In genomic region chr11:9943346-9944110, GRCh38 we compare ENCODE assay signal across 17 cellular contexts.
DNase-seq lines count a peak whose midpoint lies in the region; ATAC-seq, FAIRE-seq and TF ChIP-seq lines count a peak whose summit lies in the region.
"Had no signal": no experiment of that assay in that cellular context is flagged by ENCODE, and none has a peak within 500 bp of the region (broad histone marks: within the 10 kb centered on the region; RNA-seq: fewer than 3 reads in every experiment).

No MANE protein-coding gene starts in this region.

- H3K4me3 ChIP-seq in astrocyte (ENCODE audit: insufficient read depth, low read depth, low read length), result no peak overlapping the region

- ATAC-seq in foreskin keratinocyte (no peak), sciatic nerve (peak; percentile 98)
- ATAC-seq: activated T-cell treated with anti-CD3 and anti-CD28 coated beads, Interleukin-2, amount 50 U/mL, for 4 hours; stimulated activated naive B cell treated with anti-CD40 and anti-IgM and Interleukin-4, amounts not matched to agents 10 μg/mL and 1 μg/mL and 100 μg/mL, for 72 hours had no signal

- no peaks in the 10 kb centered on the region for H3K27me3 Mint-ChIP-seq in astrocyte (ENCODE audit: low read depth, unreplicated experiment)
- H3K27me3 Mint-ChIP-seq: CD4-positive, alpha-beta T cell; stimulated activated naive B cell treated with anti-CD40 and anti-IgM and Interleukin-4, amounts not matched to agents 10 μg/mL and 1 μg/mL and 100 μg/mL, for 72 hours had no signal

- H3K79me2 ChIP-seq in astrocyte (ENCODE audit: insufficient read depth, low read length), result no peaks in the 10 kb centered on the region

- no peaks in the 10 kb centered on the region for H3K36me3 ChIP-seq in astrocyte (ENCODE audit: insufficient read depth, low read length)

- no peak overlapping the region for H3K9ac ChIP-seq in astrocyte (ENCODE audit: low read length)

- no peak overlapping the region for H2AFZ ChIP-seq in astrocyte (ENCODE audit: low read depth, low read length)

- no peaks in the 10 kb centered on the region for H3K4me1 ChIP-seq in astrocyte (ENCODE audit: insufficient read depth, low read length)
- H3K4me1 ChIP-seq in foreskin keratinocyte, result peaks cover 11% of the 10 kb centered on the region

- TF ChIP-seq CTCF in astrocyte (IDR thresholded peaks at IDR 0.05; ENCODE audit: insufficient read depth, low read depth, low read length), result no peak
- TF ChIP-seq CTCF in foreskin keratinocyte (conservative IDR thresholded peaks at IDR 0.05), result no peak

- H3K27ac ChIP-seq in astrocyte (ENCODE audit: low read depth, low read length) (no peak overlapping the region), foreskin keratinocyte (no peak overlapping the region)
- H3K27ac ChIP-seq: VCaP had no signal

- H3K36me3 Mint-ChIP-seq in astrocyte (ENCODE audit: low read depth, unreplicated experiment), result peaks cover 4% of the 10 kb centered on the region

- DNase-seq in AG20443 (ENCODE audit: low spot score) (peak; percentile 61), astrocyte (ENCODE audit: low read depth) (peak; percentile 64), foreskin keratinocyte (peak; percentile 47 to 66), sciatic nerve (ENCODE audit: low spot score) (no peak), GF-D8 (lab: John Stamatoyannopoulos, UW) (no peak), NCI-H187 (lab: John Stamatoyannopoulos, UW) (no peak), NCI-H1417 treated with DMSO at 0.1 percent for 48 hours (lab: John Stamatoyannopoulos, UW) (no peak), NCI-H446 treated with DMSO at 0.1 percent for 48 hours (lab: John Stamatoyannopoulos, UW) (no peak)
- DNase-seq: activated T-cell treated with anti-CD3 and anti-CD28 coated beads, Interleukin-2, amount 50 U/mL, for 4 hours; CD4-positive, alpha-beta T cell; cerebellar nuclear complex; Karpas-422; NCI-H510A treated with DMSO at 0.1 percent for 48 hours; SHP77 treated with DMSO at 0.1 percent for 48 hours; stimulated activated naive B cell treated with anti-CD40 and anti-IgM and Interleukin-4, amounts not matched to agents 10 μg/mL and 1 μg/mL and 100 μg/mL, for 72 hours had no signal

- H3K4me2 ChIP-seq in astrocyte (ENCODE audit: low read length), result no peak overlapping the region

- intact Hi-C loops in sciatic nerve (cut with DNase I), result no loop called here

- H3K27me3 ChIP-seq in astrocyte (ENCODE audit: insufficient read depth, low read length) (no peaks in the 10 kb centered on the region), foreskin keratinocyte (no peaks in the 10 kb centered on the region)

- no peaks in the 10 kb centered on the region for H3K9me3 ChIP-seq in astrocyte (ENCODE audit: insufficient read depth, low read depth, low read length)

- no peaks in the 10 kb centered on the region for H4K20me1 ChIP-seq in astrocyte (ENCODE audit: insufficient read depth, low read length)

- no peak overlapping the region for H3K4me3 Mint-ChIP-seq in astrocyte (ENCODE audit: unreplicated experiment)
- H3K4me3 Mint-ChIP-seq: activated T-cell treated with anti-CD3 and anti-CD28 coated beads, Interleukin-2, amount 50 U/mL, for 4 hours; CD4-positive, alpha-beta T cell; stimulated activated naive B cell treated with anti-CD40 and anti-IgM and Interleukin-4, amounts not matched to agents 10 μg/mL and 1 μg/mL and 100 μg/mL, for 72 hours had no signal

- H3K4me1 Mint-ChIP-seq in astrocyte (ENCODE audit: low read depth, unreplicated experiment), result peaks cover 2% of the 10 kb centered on the region

- peaks cover 5% of the 10 kb centered on the region for H3K9me3 Mint-ChIP-seq in astrocyte (ENCODE audit: unreplicated experiment)
- H3K9me3 Mint-ChIP-seq: CD4-positive, alpha-beta T cell had no signal

- no peak overlapping the region for H3K27ac Mint-ChIP-seq in astrocyte (ENCODE audit: unreplicated experiment)
- H3K27ac Mint-ChIP-seq: CD4-positive, alpha-beta T cell; stimulated activated naive B cell treated with anti-CD40 and anti-IgM and Interleukin-4, amounts not matched to agents 10 μg/mL and 1 μg/mL and 100 μg/mL, for 72 hours had no signal

- FAIRE-seq in astrocyte (lab: Jason Lieb, UNC), result no peak
- FAIRE-seq: H1 had no signal

Comparison
In these comparisons a context has a peak if more than half of its experiments do, and no peak if none do; other contexts are left out.
1. DNase-seq: peak in AG20443 (single experiment), astrocyte (single experiment) and foreskin keratinocyte (2 of 2); none in sciatic nerve (single experiment), GF-D8 (single experiment), NCI-H187 (0 of 2), NCI-H1417 treated with DMSO at 0.1 percent for 48 hours (single experiment) and NCI-H446 treated with DMSO at 0.1 percent for 48 hours (single experiment).